8 cellular contexts compared by ENCODE assay signal in genomic region chr5:168747987-168748777, GRCh38.
DNase-seq lines count a peak whose midpoint lies in the region; ATAC-seq lines count a peak whose summit lies in the region.

No MANE protein-coding gene starts in this region.

- peak; percentile 57 for ATAC-seq in HG02852 (IDR thresholded peaks at IDR 0.05; ENCODE audit: unreplicated experiment)
- ATAC-seq in activated naive CD4-positive, alpha-beta T cell treated with anti-CD3 and anti-CD28 coated beads, Interleukin-2, amount 50 U/mL, for 72 hours, result peak; percentile 74 to 94

- H3K36me3 Mint-ChIP-seq in activated naive CD4-positive, alpha-beta T cell treated with anti-CD3 and anti-CD28 coated beads, Interleukin-2, amount 50 U/mL, for 72 hours, result peaks cover 0 to 11% of the 10 kb centered on the region in 2 donors

- H3K9me3 Mint-ChIP-seq in activated naive CD4-positive, alpha-beta T cell treated with anti-CD3 and anti-CD28 coated beads, Interleukin-2, amount 50 U/mL, for 72 hours, result peaks cover 4 to 9% of the 10 kb centered on the region in 2 donors

- H3K27ac Mint-ChIP-seq in activated naive CD4-positive, alpha-beta T cell treated with anti-CD3 and anti-CD28 coated beads, Interleukin-2, amount 50 U/mL, for 72 hours, result no peak overlapping the region

- DNase-seq in NCI-H146 (lab: John Stamatoyannopoulos, UW) (peak; percentile 2), NCI-H146 treated with DMSO at 0.1 percent for 48 hours (lab: John Stamatoyannopoulos, UW; ENCODE audit: unreplicated experiment) (no peak), NCI-H774 (lab: John Stamatoyannopoulos, UW) (peak; percentile 24), iPS-NIHi7 (ENCODE audit: extremely low spot score) (peak; percentile 93)
- peak in 1 of 2 donors; percentile 73 for DNase-seq in activated naive CD4-positive, alpha-beta T cell treated with anti-CD3 and anti-CD28 coated beads, Interleukin-2, amount 50 U/mL, for 72 hours (ENCODE audit: low spot score in 2 of 2)
- DNase-seq in stimulated activated CD8-positive, alpha-beta memory T cell treated with anti-CD3 and anti-CD28 coated beads, Interleukin-2, amount 100 ng/mL, for 48 hours (ENCODE audit: low read depth in 2 of 2), result peak; percentile 27 to 42
- DNase-seq in activated effector memory CD4-positive, alpha-beta T cell treated with anti-CD3 and anti-CD28 coated beads, Interleukin-2, amount 50 U/mL, for 16 hours, result no peak

Comparison
In these comparisons a context has a peak if more than half of its experiments do, and no peak if none do; other contexts are left out.
1. DNase-seq: peak in NCI-H146 (single experiment), NCI-H774 (single experiment), iPS-NIHi7 (single experiment) and stimulated activated CD8-positive, alpha-beta memory T cell treated with anti-CD3 and anti-CD28 coated beads, Interleukin-2, amount 100 ng/mL, for 48 hours (2 of 2); none in NCI-H146 treated with DMSO at 0.1 percent for 48 hours (single experiment) and activated effector memory CD4-positive, alpha-beta T cell treated with anti-CD3 and anti-CD28 coated beads, Interleukin-2, amount 50 U/mL, for 16 hours (single experiment).